19 cellular contexts compared by ENCODE assay signal in the genomic region with DNA sequence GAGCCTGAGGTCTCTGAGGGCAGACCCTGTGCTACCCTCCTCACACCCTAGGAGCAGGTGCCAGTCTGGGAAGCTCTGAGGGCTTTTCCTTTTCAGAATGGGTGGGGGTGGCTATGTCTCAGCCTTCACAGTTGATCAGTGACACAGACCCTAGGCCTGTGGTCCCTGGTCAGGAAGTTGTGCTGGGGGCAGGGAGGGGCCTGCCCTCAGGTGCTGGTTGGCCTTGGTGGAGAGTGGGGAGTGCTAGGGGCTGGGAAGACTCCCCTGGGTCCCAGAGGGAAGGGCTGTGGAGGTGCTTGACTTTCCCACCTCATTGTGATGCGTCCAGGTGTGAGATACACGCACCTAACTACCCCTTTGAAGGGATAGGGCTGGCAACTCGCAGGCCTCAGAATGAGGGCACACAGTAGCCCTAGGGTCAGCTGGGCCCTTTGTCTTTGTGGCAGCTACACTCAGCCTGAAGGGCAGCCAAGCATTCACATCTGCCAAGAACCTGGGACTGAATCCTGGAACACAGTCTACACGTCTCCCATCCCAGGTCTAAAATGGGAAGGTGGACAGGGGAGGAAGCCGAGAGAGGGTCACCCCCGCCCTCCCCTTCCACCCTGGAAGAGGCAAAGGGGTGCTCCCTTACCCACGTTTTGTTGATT. TPM values are rescaled to one million over a fixed set of nuclear protein-coding genes. Genes with fewer than 3 reads are reported as not detected.
DNase-seq lines count a peak whose midpoint lies in the region; ATAC-seq and TF ChIP-seq lines count a peak whose summit lies in the region.
"Had no signal": no experiment of that assay in that cellular context is flagged by ENCODE, and none has a peak within 500 bp of the region (broad histone marks: within the 10 kb centered on the region; RNA-seq: fewer than 3 reads in every experiment).

No MANE protein-coding gene starts in this region.

- peaks cover 3% of the 10 kb centered on the region for H3F3A ChIP-seq in PC-3 (ENCODE audit: low read length, unreplicated experiment)

- no peak overlapping the region for H3K4me3 Mint-ChIP-seq in CD14-positive monocyte
- H3K4me3 Mint-ChIP-seq in activated CD8-positive, alpha-beta memory T cell treated with anti-CD3 and anti-CD28 coated beads, Interleukin-2, amount 10 ng/mL, durations not matched to agents 7 days and 5 days: no peak overlapping the region

- H3K27me3 ChIP-seq in HCT116 (ENCODE audit: insufficient read depth, low read length): no peaks in the 10 kb centered on the region
- H3K27me3 ChIP-seq in PC-3 (ENCODE audit: low read length): no peaks in the 10 kb centered on the region
- H3K27me3 ChIP-seq: ascending aorta had no signal

- 0 out of 2 replicates have a peak overlapping the region, but pooled peaks have one; percentile 71 for H3K4me2 ChIP-seq in HCT116 (ENCODE audit: low read length)
- H3K4me2 ChIP-seq in PC-3 (ENCODE audit: low read length): no peak overlapping the region

- CTCF ChIA-PET in HCT116 (lab: Charles Lee): no interaction called here
- CTCF ChIA-PET in activated CD8-positive, alpha-beta memory T cell treated with anti-CD3 and anti-CD28 coated beads, Interleukin-2, amount 10 ng/mL, durations not matched to agents 7 days and 5 days (lab: Charles Lee): interaction anchor here (1.5 kb wide), 1 partner anchor 11 kb away, joined by 4 read pairs; no protein-coding TSS in a partner anchor
- CTCF ChIA-PET in PC-3 (lab: Charles Lee): no interaction called here

- BruUV-seq in HCT116 (replicated peaks; lab: Mats Ljungman, UMichigan) (no TSS peak), PC-3 (replicated peaks; lab: Mats Ljungman, UMichigan) (no TSS peak)

- H3K9me2 ChIP-seq in HCT116 (ENCODE audit: insufficient read depth): no peaks in the 10 kb centered on the region
- no peaks in the 10 kb centered on the region for H3K9me2 ChIP-seq in PC-3 (replicated peaks; ENCODE audit: low read length)

- peaks cover 45% of the 10 kb centered on the region for H3K4me1 Mint-ChIP-seq in CD14-positive monocyte
- H3K4me1 Mint-ChIP-seq in activated CD8-positive, alpha-beta memory T cell treated with anti-CD3 and anti-CD28 coated beads, Interleukin-2, amount 10 ng/mL, durations not matched to agents 7 days and 5 days: peaks cover 55% of the 10 kb centered on the region

- no peak for TF ChIP-seq POLR2A in HCT116 (IDR thresholded peaks at IDR 0.05; ENCODE audit: borderline replicate concordance, extremely low read depth, insufficient read depth, insufficient read length)

- ATAC-seq in HCT116 (no peak), PC-3 (no peak)
- peak; percentile 14 for ATAC-seq in activated CD8-positive, alpha-beta memory T cell treated with anti-CD3 and anti-CD28 coated beads, Interleukin-2, amount 10 ng/mL, durations not matched to agents 7 days and 5 days

- H3K9me3 ChIP-seq in HCT116 (ENCODE audit: control insufficient read depth in 1 of 2, insufficient read depth in 1 of 2, low read depth in 1 of 2, low read length in 2 of 2) (no peaks in the 10 kb centered on the region), PC-3 (ENCODE audit: low read length) (no peaks in the 10 kb centered on the region)
- H3K9me3 ChIP-seq: ascending aorta, lower lobe of right lung, tibial artery had no signal

- H4K20me1 ChIP-seq in HCT116 (ENCODE audit: insufficient read depth): no peaks in the 10 kb centered on the region
- no peaks in the 10 kb centered on the region for H4K20me1 ChIP-seq in PC-3 (ENCODE audit: low read length)

- H3K36me3 ChIP-seq in HCT116 (ENCODE audit: control insufficient read depth in 1 of 2, insufficient read depth in 2 of 2, low read length in 2 of 2) (no peaks in the 10 kb centered on the region), PC-3 (ENCODE audit: low read depth, low read length) (no peaks in the 10 kb centered on the region)
- H3K36me3 ChIP-seq: ascending aorta, lower lobe of right lung, tibial artery had no signal

- H3K9ac ChIP-seq in HCT116 (ENCODE audit: low read length) (no peak overlapping the region), PC-3 (ENCODE audit: low read length) (no peak overlapping the region)

- H2AFZ ChIP-seq in HCT116 (ENCODE audit: low read depth, low read length, poor library complexity, severe bottlenecking): no peak overlapping the region
- no peak overlapping the region for H2AFZ ChIP-seq in PC-3 (ENCODE audit: low read length)

- TF ChIP-seq CTCF in CD14-positive monocyte (IDR thresholded peaks at IDR 0.05): no peak
- TF ChIP-seq CTCF in HCT116 (IDR thresholded peaks at IDR 0.05 in 2 of 3, conservative IDR thresholded peaks at IDR 0.05 in 1 of 3; ENCODE audit: borderline replicate concordance in 1 of 3, insufficient read depth in 1 of 3, low read depth in 2 of 3, low read length in 2 of 3): no peak
- TF ChIP-seq CTCF in PC-3 (conservative IDR thresholded peaks at IDR 0.05; ENCODE audit: low read depth, low read length): no peak
- TF ChIP-seq CTCF in foreskin fibroblast (IDR thresholded peaks at IDR 0.05; ENCODE audit: low read depth, low read length): no peak

- no peak for TF ChIP-seq RAD21 in HCT116 (IDR thresholded peaks at IDR 0.05; ENCODE audit: low read depth)

- peaks cover 0 to 3% (median 0%) of the 10 kb centered on the region in 7 donors for H3K9me3 Mint-ChIP-seq in CD14-positive monocyte
- H3K9me3 Mint-ChIP-seq in activated CD8-positive, alpha-beta memory T cell treated with anti-CD3 and anti-CD28 coated beads, Interleukin-2, amount 10 ng/mL, durations not matched to agents 7 days and 5 days (ENCODE audit: low read depth): no peaks in the 10 kb centered on the region
- H3K9me3 Mint-ChIP-seq: T-helper 2 cell treated with Interferon-gamma antibody and Interleukin-4, amounts not matched to agents 5 μg/mL and 100 μg/mL, for 36 hours had no signal

- H3K27ac ChIP-seq in HCT116 (ENCODE audit: low read depth, low read length) (no peak overlapping the region; the same call in 1 of the 2 replicates), PC-3 (ENCODE audit: low read length) (no peak overlapping the region; the same call in 1 of the 2 replicates)
- H3K27ac ChIP-seq: ascending aorta, lower lobe of right lung, tibial artery had no signal

- H3K27me3 Mint-ChIP-seq in CD14-positive monocyte (ENCODE audit: low read depth in 3 of 3): peaks cover 29 to 53% (median 52%) of the 10 kb centered on the region in 3 donors
- peaks cover 66% of the 10 kb centered on the region for H3K27me3 Mint-ChIP-seq in activated CD8-positive, alpha-beta memory T cell treated with anti-CD3 and anti-CD28 coated beads, Interleukin-2, amount 10 ng/mL, durations not matched to agents 7 days and 5 days

- H3K36me3 Mint-ChIP-seq in CD14-positive monocyte: peaks cover 4 to 7% of the 10 kb centered on the region in 2 donors
- H3K36me3 Mint-ChIP-seq in activated CD8-positive, alpha-beta memory T cell treated with anti-CD3 and anti-CD28 coated beads, Interleukin-2, amount 10 ng/mL, durations not matched to agents 7 days and 5 days: no peaks in the 10 kb centered on the region
- H3K36me3 Mint-ChIP-seq: immature natural killer cell had no signal

- H3K4me3 ChIP-seq in HCT116 (replicated peaks in 1 of 2; ENCODE audit: low read depth in 1 of 2, low read length in 2 of 2) (no peak overlapping the region), PC-3 (ENCODE audit: low read length) (no peak overlapping the region), foreskin fibroblast (ENCODE audit: low read depth in 1 of 2, low read length in 2 of 2) (no peak overlapping the region)
- H3K4me3 ChIP-seq: ascending aorta, lower lobe of right lung, tibial artery had no signal

- DNase-seq in CD14-positive monocyte (ENCODE audit: low spot score) (no peak), HCT116 (ENCODE audit: low read depth, low spot score) (no peak), kidney tubule cell (ENCODE audit: low spot score) (peak; percentile 13), PC-3 (no peak), foreskin fibroblast (no peak), nucleus accumbens (lab: John Stamatoyannopoulos, UW) (no peak)
- peak; percentile 44 for DNase-seq in activated CD8-positive, alpha-beta memory T cell treated with anti-CD3 and anti-CD28 coated beads, Interleukin-2, amount 10 ng/mL, durations not matched to agents 7 days and 5 days
- DNase-seq in activated CD4-positive, alpha-beta T cell treated with anti-CD3 and anti-CD28 coated beads, Interleukin-2, amount 50 U/mL, for 1 hour: no peak
- DNase-seq: activated T-cell treated with anti-CD3 and anti-CD28 coated beads for 4 hours; COR-L47; effector CD8-positive, alpha-beta T cell; GOT3; lower lobe of right lung; NCI-H1436 treated with DMSO at 0.1 percent for 48 hours; stimulated activated naive CD4-positive, alpha-beta T cell had no signal

- no peaks in the 10 kb centered on the region for H3K79me2 ChIP-seq in HCT116 (ENCODE audit: insufficient read depth, low read length)
- H3K79me2 ChIP-seq in PC-3 (ENCODE audit: low read length): no peaks in the 10 kb centered on the region

- RAD21 ChIA-PET in HCT116 (lab: Charles Lee; ENCODE audit: low non-redundant PET in 1 of 2, low total read pairs in 2 of 2, uncharacterized antibody in 2 of 2, unreplicated experiment in 2 of 2): interaction anchor here in 1 of 2 experiments (0.6 kb wide), 1 partner anchor 337 kb away, joined by 3 read pairs; the partner anchor contains the start of gene WNT7B

- H3K27ac Mint-ChIP-seq in CD14-positive monocyte: peak overlapping the region in 4 of 7 donors; percentile 3 to 82 (median 39)
- H3K27ac Mint-ChIP-seq in activated CD8-positive, alpha-beta memory T cell treated with anti-CD3 and anti-CD28 coated beads, Interleukin-2, amount 10 ng/mL, durations not matched to agents 7 days and 5 days: peak overlapping the region; percentile 86
- H3K27ac Mint-ChIP-seq: T-helper 2 cell treated with Interferon-gamma antibody and Interleukin-4, amounts not matched to agents 5 μg/mL and 100 μg/mL, for 36 hours had no signal

- H3K4me1 ChIP-seq in HCT116 (ENCODE audit: control insufficient read depth in 1 of 2, insufficient read depth in 2 of 2, low read length in 2 of 2) (peaks cover 18 to 43% of the 10 kb centered on the region in 2 experiments), PC-3 (ENCODE audit: insufficient read depth, low read length) (peaks cover 28% of the 10 kb centered on the region)
- H3K4me1 ChIP-seq: ascending aorta had no signal

- POLR2A ChIA-PET in HCT116 (lab: Charles Lee) (interaction anchor here (1.2 kb wide), 1 partner anchor 14 kb away, joined by 5 read pairs; no protein-coding TSS in a partner anchor), PC-3 (lab: Charles Lee; ENCODE audit: unreplicated experiment) (interaction anchor here (0.6 kb wide), 1 partner anchor 279 kb away, joined by 5 read pairs; no protein-coding TSS in a partner anchor)

- intact Hi-C loops in CD14-positive monocyte (cut with micrococcal nuclease): loop anchor here in 1 of 2 donors (10.0 kb wide), 1 partner anchor 474 kb away; no protein-coding TSS in a partner anchor
- intact Hi-C loops in HCT116 (cut with micrococcal nuclease): loop anchor here (10.0 kb wide), 1 partner anchor 224 kb away; no protein-coding TSS in a partner anchor
- intact Hi-C loops in PC-3 (cut with micrococcal nuclease): no loop called here

TF ChIP-seq in HCT116, 20 proteins besides CTCF, POLR2A, EP300 and RAD21 (continues in another document):
- no peak for TF ChIP-seq SRF (IDR thresholded peaks at IDR 0.05; ENCODE audit: low read depth)

RNA-seq across cellular contexts. Expression of gene ATXN10, which starts 31.2 kb away (rescaled TPM):
- polyA plus RNA-seq in CD14-positive monocyte: 100 to 1,000 TPM in 1 of 2 donors, 10 to 100 TPM in 1; 92.4 to 106 TPM
- total RNA-seq in HCT116 (2021; ENCODE audit: unreplicated experiment): 135 TPM
- polyA plus RNA-seq in HCT116 (2012): 127 and 143 TPM in 2 replicates
- total RNA-seq in activated CD8-positive, alpha-beta memory T cell treated with anti-CD3 and anti-CD28 coated beads, Interleukin-2, amount 10 ng/mL, durations not matched to agents 7 days and 5 days: 100 to 1,000 TPM in 1 of 2 experiments, 10 to 100 TPM in 1; 93.6 to 112 TPM
- total RNA-seq in PC-3 (2014; rRNA removed): 40.6 and 56.3 TPM in 2 replicates

Comparison
In these comparisons a context has a peak if more than half of its experiments do, and no peak if none do; other contexts are left out.
1. DNase-seq: peak in activated CD8-positive, alpha-beta memory T cell treated with anti-CD3 and anti-CD28 coated beads, Interleukin-2, amount 10 ng/mL, durations not matched to agents 7 days and 5 days (single experiment) and kidney tubule cell (single experiment); none in CD14-positive monocyte (single experiment), HCT116 (single experiment), activated CD4-positive, alpha-beta T cell treated with anti-CD3 and anti-CD28 coated beads, Interleukin-2, amount 50 U/mL, for 1 hour (single experiment), PC-3 (single experiment), foreskin fibroblast (0 of 2) and nucleus accumbens (0 of 56).